In genomic region chr6:54222217-54222616, GRCh38 we compare ENCODE assay signal across 32 cellular contexts.
DNase-seq lines count a peak whose midpoint lies in the region; ATAC-seq, FAIRE-seq and TF ChIP-seq lines count a peak whose summit lies in the region.
"Had no signal": no experiment of that assay in that cellular context is flagged by ENCODE, and none has a peak within 500 bp of the region (broad histone marks: within the 10 kb centered on the region; RNA-seq: fewer than 3 reads in every experiment).

No MANE protein-coding gene starts in this region.

- H3K9me3 ChIP-seq in HepG2 (ENCODE audit: low read length) (no peaks in the 10 kb centered on the region), right lobe of liver (no peaks in the 10 kb centered on the region)
- H3K9me3 ChIP-seq: BE2C, BLaER1 had no signal

- H3K36me3 ChIP-seq in HepG2 (replicated peaks in 1 of 2; ENCODE audit: control insufficient read depth in 1 of 2, insufficient read depth in 2 of 2, low read length in 2 of 2): no peaks in the 10 kb centered on the region
- no peaks in the 10 kb centered on the region for H3K36me3 ChIP-seq in right lobe of liver
- H3K36me3 ChIP-seq: BE2C; BLaER1; BLaER1 treated with 17β-estradiol and CSF1 and Interleukin-3, amounts not matched to agents 10 nM and 100 nM had no signal

- no peak overlapping the region for H3K9ac ChIP-seq in HepG2 (ENCODE audit: insufficient read depth, low read depth, low read length)
- H3K9ac ChIP-seq: BLaER1; BLaER1 treated with 17β-estradiol and CSF1 and Interleukin-3, amounts not matched to agents 10 nM and 100 nM had no signal

- in situ Hi-C loops in HepG2 (cut with HindIII; ENCODE audit: extremely low pct_ligation_motif_present, low pct_unique_long_range_greater_than_20kb): no loop called here

- H3K79me2 ChIP-seq in HepG2 (ENCODE audit: insufficient read depth, low read length): no peaks in the 10 kb centered on the region

- no peak for FAIRE-seq in HepG2 (lab: Jason Lieb, UNC)
- FAIRE-seq: A549, D721Med had no signal

- no peaks in the 10 kb centered on the region for H4K20me1 ChIP-seq in HepG2 (ENCODE audit: insufficient read depth, low read length)
- H4K20me1 ChIP-seq: BLaER1; BLaER1 treated with 17β-estradiol and CSF1 and Interleukin-3, amounts not matched to agents 10 nM and 100 nM had no signal

- no peak for DNase-seq in left lobe of liver (ENCODE audit: low spot score)
- no peak for DNase-seq in HepG2 (ENCODE audit: low spot score)
- no peak for DNase-seq in right lobe of liver
- no peak for DNase-seq in hepatic stellate cell (ENCODE audit: low spot score)
- DNase-seq in activated CD4-positive, alpha-beta T cell treated with anti-CD3 and anti-CD28 coated beads, Interleukin-2, amount 50 U/mL, for 1 hour: no peak
- no peak for DNase-seq in activated CD4-positive, alpha-beta T cell treated with anti-CD3 and anti-CD28 coated beads for 1 hour
- DNase-seq: 8988T; ACHN; AML-193; BE2C; C1 segment of cervical spinal cord; Caco-2; Calu3; CD4-positive, alpha-beta memory T cell; CD4-positive, alpha-beta T cell; CD4-positive, CD25-positive, alpha-beta regulatory T cell; CD8-positive, alpha-beta memory T cell; CD8-positive, alpha-beta T cell; COR-L47; DMS 273 treated with DMSO at 0.1 percent for 48 hours; DMS153; DMS53; DMS79; DMS79 treated with DMSO at 0.1 percent for 48 hours; DND-41; EL had no signal

- POLR2A ChIA-PET in HepG2 (lab: Yijun Ruan, JAX): no interaction called here

- TF ChIP-seq POLR2A in HepG2 (IDR thresholded peaks at IDR 0.05; ENCODE audit: insufficient read depth in 1 of 2, low read depth in 2 of 2, low read length in 2 of 2): no peak
- TF ChIP-seq POLR2A in right lobe of liver (IDR thresholded peaks at IDR 0.05): no peak

- H3K4me2 ChIP-seq in HepG2 (ENCODE audit: low read depth, low read length): no peak overlapping the region
- H3K4me2 ChIP-seq: A549; BLaER1; BLaER1 treated with 17β-estradiol and CSF1 and Interleukin-3, amounts not matched to agents 10 nM and 100 nM had no signal

- TF ChIP-seq EP300 in HepG2 (IDR thresholded peaks at IDR 0.05; ENCODE audit: low read depth in 2 of 2, low read length in 2 of 2) (no peak), HepG2 (CRISPR knock-in tag; IDR thresholded peaks at IDR 0.05; ENCODE audit: borderline replicate concordance) (no peak)

- no peak overlapping the region for H3K27ac ChIP-seq in HepG2 (ENCODE audit: extremely low read length, insufficient read depth, low read length)
- H3K27ac ChIP-seq in right lobe of liver: no peak overlapping the region
- H3K27ac ChIP-seq: 22Rv1; A549; BLaER1; BLaER1 treated with 17β-estradiol and CSF1 and Interleukin-3, amounts not matched to agents 10 nM and 100 nM; C4-2B had no signal

- H3K4me1 ChIP-seq in HepG2 (ENCODE audit: insufficient read depth, low read length) (no peaks in the 10 kb centered on the region), right lobe of liver (no peaks in the 10 kb centered on the region)
- H3K4me1 ChIP-seq: A549, BE2C, Caco-2 had no signal

- intact Hi-C loops in HepG2 (cut with micrococcal nuclease; ENCODE audit: unreplicated experiment) (no loop called here), right lobe of liver (cut with DNase I) (no loop called here)

- no peak for TF ChIP-seq RAD21 in HepG2 (CRISPR knock-in tag; IDR thresholded peaks at IDR 0.05)

- H3K27me3 ChIP-seq in HepG2 (ENCODE audit: control insufficient read depth in 1 of 2, insufficient read depth in 2 of 2, low read length in 2 of 2) (no peaks in the 10 kb centered on the region), right lobe of liver (no peaks in the 10 kb centered on the region)
- H3K27me3 ChIP-seq: BE2C; BLaER1; BLaER1 treated with 17β-estradiol and CSF1 and Interleukin-3, amounts not matched to agents 10 nM and 100 nM had no signal

- H2AFZ ChIP-seq in HepG2 (ENCODE audit: low read length): no peak overlapping the region

- CTCF ChIA-PET in HepG2 (lab: Yijun Ruan, JAX; ENCODE audit: low intra/inter-chr PET ratio, low total read pairs): no interaction called here

- ATAC-seq in left lobe of liver (peak; percentile 39), HepG2 (no peak), right lobe of liver (peak in 3 of 4 donors; percentile 28 to 66 (median 65))
- ATAC-seq: A549; CD8-positive, alpha-beta T cell had no signal

- TF ChIP-seq CTCF in HepG2 (CRISPR knock-in tag; IDR thresholded peaks at IDR 0.05) (no peak), right lobe of liver (IDR thresholded peaks at IDR 0.05) (no peak)

- WGBS in HepG2 (ENCODE audit: low lambda C conversion rate): 62% methylated on average over 1 of the region's 1 CpG
- 45% methylated on average over 1 of the region's 1 CpG for WGBS in right lobe of liver (ENCODE audit: insufficient coverage, low coverage, low lambda C conversion rate, missing lambda C conversion rate)

- no peak overlapping the region for H3K4me3 ChIP-seq in HepG2 (replicated peaks in 1 of 3; ENCODE audit: insufficient read depth in 1 of 3, low read depth in 2 of 3, low read length in 3 of 3)
- no peak overlapping the region for H3K4me3 ChIP-seq in right lobe of liver
- H3K4me3 ChIP-seq: A549; BLaER1; BLaER1 treated with 17β-estradiol and CSF1 and Interleukin-3, amounts not matched to agents 10 nM and 100 nM had no signal

- BruUV-seq in HepG2 (replicated peaks; lab: Mats Ljungman, UMichigan): no TSS peak

TF ChIP-seq in HepG2, 621 proteins besides CTCF, POLR2A, EP300 and RAD21:
- TF ChIP-seq ATF7 (IDR thresholded peaks at IDR 0.05) (0 out of 2 replicates have a peak, but pooled peaks have one; percentile 3), ATF7 (CRISPR knock-in tag; IDR thresholded peaks at IDR 0.05) (no peak), ELF1 (CRISPR knock-in tag; IDR thresholded peaks at IDR 0.05) (no peak), DPF2 (CRISPR knock-in tag; IDR thresholded peaks at IDR 0.05; ENCODE audit: borderline replicate concordance, low read depth) (no peak), EHMT2 (IDR thresholded peaks at IDR 0.05; ENCODE audit: borderline replicate concordance, low read depth, low read length) (no peak), JUND (CRISPR knock-in tag; IDR thresholded peaks at IDR 0.05) (no peak), ELF3 (CRISPR knock-in tag; IDR thresholded peaks at IDR 0.05) (no peak), TEAD2 (CRISPR knock-in tag; IDR thresholded peaks at IDR 0.05) (no peak), ZNF746 (CRISPR knock-in tag; IDR thresholded peaks at IDR 0.05) (no peak), CEBPB (IDR thresholded peaks at IDR 0.05; ENCODE audit: borderline replicate concordance, low read depth, low read length) (peak; percentile 23; the same call in 1 of the 2 replicates), NFKB2 (CRISPR knock-in tag; IDR thresholded peaks at IDR 0.05; ENCODE audit: borderline replicate concordance) (no peak), ZNF678 (CRISPR knock-in tag; IDR thresholded peaks at IDR 0.05) (no peak), ZNF549 (CRISPR knock-in tag; IDR thresholded peaks at IDR 0.05) (no peak), ELF4 (CRISPR knock-in tag; IDR thresholded peaks at IDR 0.05; ENCODE audit: borderline replicate concordance) (no peak), FIP1L1 (IDR thresholded peaks at IDR 0.05; ENCODE audit: borderline replicate concordance, insufficient read depth, low read depth, low read length) (no peak), JDP2 (CRISPR knock-in tag; IDR thresholded peaks at IDR 0.05; ENCODE audit: borderline replicate concordance) (no peak)
